7 cellular contexts compared by ENCODE assay signal in the genomic region with DNA sequence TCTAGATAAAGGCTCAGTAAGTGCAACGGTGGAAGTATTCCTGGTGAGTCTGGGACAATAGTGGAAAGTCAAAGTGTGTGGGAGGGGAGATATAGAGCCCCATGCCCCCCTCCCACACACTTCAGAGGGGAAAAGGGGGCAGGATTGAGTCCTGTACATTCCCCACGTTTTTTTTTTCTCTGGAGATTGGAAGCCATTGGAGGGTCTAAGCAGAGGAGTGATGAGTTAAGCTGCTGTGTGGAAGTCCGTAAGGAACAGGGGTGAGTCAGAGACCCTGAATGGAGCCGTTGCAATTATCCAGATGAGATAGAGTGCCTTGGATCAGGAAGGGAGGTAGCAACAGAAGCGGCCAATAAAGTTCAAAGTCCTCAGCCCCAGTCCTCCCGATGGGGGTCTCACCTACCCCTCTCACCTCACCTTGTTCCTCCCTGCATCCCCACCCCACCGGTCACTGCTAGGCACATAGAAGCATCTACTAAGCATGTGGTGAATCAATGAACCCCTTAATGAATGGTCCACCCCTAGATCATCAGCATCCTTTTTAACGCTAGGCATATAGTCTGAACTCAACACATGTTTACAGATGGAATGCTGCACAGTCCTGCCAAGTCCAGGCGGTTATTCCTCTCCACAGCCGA. TPM values are rescaled to one million over a fixed set of nuclear protein-coding genes. Genes with fewer than 3 reads are reported as not detected.
A peak's percentile ranks its signal among the peaks of the same experiment; 100 is the strongest.
DNase-seq lines count a peak whose midpoint lies in the region; ATAC-seq lines count a peak whose summit lies in the region.

No MANE protein-coding gene starts in this region.

- peak overlapping the region in 1 of 2 experiments; percentile 37 for H2BK12ac ChIP-seq in mesenchymal stem cell (ENCODE audit: low read length in 2 of 2)

- DNase-seq in NCI-H2227 (lab: John Stamatoyannopoulos, UW; ENCODE audit: unreplicated experiment) (peak; percentile 33), mesenchymal stem cell (peak; percentile 68), NCI-H2081 treated with DMSO at 0.1 percent for 48 hours (lab: John Stamatoyannopoulos, UW) (no peak)
- DNase-seq in stimulated activated CD4-positive, alpha-beta T cell treated with anti-CD3 and anti-CD28 coated beads, Interleukin-15, amount 100 ng/mL, for 24 hours: no peak

- peaks cover 11 to 19% of the 10 kb centered on the region in 2 experiments for H3K36me3 ChIP-seq in mesenchymal stem cell (ENCODE audit: control insufficient read depth in 1 of 2, insufficient read depth in 2 of 2, low read depth in 1 of 2, low read length in 2 of 2)

- no peaks in the 10 kb centered on the region for H3K9me3 ChIP-seq in mesenchymal stem cell (ENCODE audit: control insufficient read depth, low read length)

- H3K18ac ChIP-seq in mesenchymal stem cell (ENCODE audit: low read depth in 1 of 2, low read length in 2 of 2): peak overlapping the region; percentile 23 to 40

- 36% methylated on average over 10 of the region's 10 CpGs for WGBS in mesenchymal stem cell

- H2AFZ ChIP-seq in mesenchymal stem cell (ENCODE audit: low read depth, low read length): peak overlapping the region; percentile 75

- peaks cover 7% of the 10 kb centered on the region for H3K4me1 ChIP-seq in mesenchymal stem cell (ENCODE audit: control insufficient read depth, insufficient read depth, low read depth, low read length)

- peak overlapping the region; percentile 54 for H4K8ac ChIP-seq in mesenchymal stem cell (ENCODE audit: low read length)

- peak overlapping the region in 1 of 2 experiments; percentile 83 for H3K14ac ChIP-seq in mesenchymal stem cell (ENCODE audit: low read length in 2 of 2)

- H3K4me3 ChIP-seq in mesenchymal stem cell (ENCODE audit: insufficient read depth in 1 of 2, low read depth in 1 of 2, low read length in 2 of 2): peak overlapping the region; percentile 62 to 98

- H3K27me3 ChIP-seq in mesenchymal stem cell (ENCODE audit: control insufficient read depth in 1 of 2, insufficient read depth in 1 of 2, low read length in 2 of 2): no peaks in the 10 kb centered on the region

- H4K91ac ChIP-seq in mesenchymal stem cell (ENCODE audit: low read length): peak overlapping the region; percentile 1

- H3K4me2 ChIP-seq in mesenchymal stem cell (ENCODE audit: low read length, poor library complexity, severe bottlenecking): peak overlapping the region; percentile 73

- ATAC-seq in GM21423 (IDR thresholded peaks at IDR 0.05; ENCODE audit: unreplicated experiment): peak; percentile 15
- ATAC-seq in GM18909 (IDR thresholded peaks at IDR 0.05; ENCODE audit: poor library complexity, unreplicated experiment): no peak

- H3K27ac ChIP-seq in cingulate gyrus (ENCODE audit: low read depth, low read length): peak overlapping the region; percentile 84
- peak overlapping the region; percentile 77 for H3K27ac ChIP-seq in mesenchymal stem cell (ENCODE audit: low read length, poor library complexity, severe bottlenecking)

- no peak overlapping the region for H2BK15ac ChIP-seq in mesenchymal stem cell (ENCODE audit: low read depth, poor library complexity, severe bottlenecking)

- H2AK5ac ChIP-seq in mesenchymal stem cell (ENCODE audit: low read length, severe bottlenecking): peak overlapping the region; percentile 45

- no peak overlapping the region for H2BK5ac ChIP-seq in mesenchymal stem cell (ENCODE audit: low read depth, low read length, poor library complexity, severe bottlenecking)

- no peak overlapping the region for H3K23ac ChIP-seq in mesenchymal stem cell (ENCODE audit: low read length in 2 of 2)

- H3K4ac ChIP-seq in mesenchymal stem cell (ENCODE audit: low read depth in 1 of 2, low read length in 2 of 2): peak overlapping the region; percentile 0 to 75

- H2BK120ac ChIP-seq in mesenchymal stem cell (ENCODE audit: low read depth, low read length): peak overlapping the region; percentile 24

- peak overlapping the region; percentile 96 for H3K9ac ChIP-seq in mesenchymal stem cell (ENCODE audit: low read length)

- peaks cover 7% of the 10 kb centered on the region for H3K79me1 ChIP-seq in mesenchymal stem cell (replicated peaks; ENCODE audit: low read length, poor library complexity, severe bottlenecking)

RNA-seq across cellular contexts. Expression of a gene that starts 0.7 kb away (rescaled TPM):
- 3.9 TPM for polyA plus RNA-seq in mesenchymal stem cell (2013, experiment 1 of 2)
- polyA plus RNA-seq in mesenchymal stem cell (2013, experiment 2 of 2): 3.6 TPM

Comparison
In these comparisons a context has a peak if more than half of its experiments do, and no peak if none do; other contexts are left out.
1. DNase-seq: peak in NCI-H2227 (single experiment) and mesenchymal stem cell (single experiment); none in NCI-H2081 treated with DMSO at 0.1 percent for 48 hours (single experiment) and stimulated activated CD4-positive, alpha-beta T cell treated with anti-CD3 and anti-CD28 coated beads, Interleukin-15, amount 100 ng/mL, for 24 hours (single experiment).